ENCODE assay signal across 8 cellular contexts in genomic region chr7:74269757-74270277, GRCh38. TPM values are rescaled to one million over a fixed set of nuclear protein-coding genes. Genes with fewer than 3 reads are reported as not detected.
A peak's percentile ranks its signal among the peaks of the same experiment; 100 is the strongest.
DNase-seq lines count a peak whose midpoint lies in the region; ATAC-seq, FAIRE-seq and TF ChIP-seq lines count a peak whose summit lies in the region.

No MANE protein-coding gene starts in this region.

- POLR2A ChIA-PET in Panc1 (lab: Charles Lee), result no interaction called here

- intact Hi-C loops in Panc1 (cut with micrococcal nuclease; ENCODE audit: unreplicated experiment) (no loop called here), transverse colon (cut with DNase I; ENCODE audit: low total_unique reads) (no loop called here)

- H3K36me3 ChIP-seq in Panc1 (ENCODE audit: control insufficient read depth, insufficient read depth, low read length) (no peaks in the 10 kb centered on the region), neuron (ENCODE audit: insufficient read depth, low read length) (no peaks in the 10 kb centered on the region), transverse colon (no peaks in the 10 kb centered on the region)

- peak; percentile 74 for ATAC-seq in Panc1

- TF ChIP-seq POLR2A in transverse colon (IDR thresholded peaks at IDR 0.05), result no peak

- H2AFZ ChIP-seq in neuron (ENCODE audit: low read depth, low read length), result peak overlapping the region; percentile 92

- H3K4me1 ChIP-seq in Panc1 (ENCODE audit: control insufficient read depth, insufficient read depth, low read length), result peaks cover 10% of the 10 kb centered on the region
- peaks cover 18% of the 10 kb centered on the region for H3K4me1 ChIP-seq in neuron (ENCODE audit: insufficient read depth, low read length)
- H3K4me1 ChIP-seq in transverse colon, result peaks cover 3 to 40% (median 14%) of the 10 kb centered on the region in 4 donors

- 2 to 4% methylated on average over 5 to 17 of the region's 17 CpGs for WGBS in transverse colon (ENCODE audit: low coverage in 1 of 2), 2 donors

- FAIRE-seq in frontal cortex (lab: Jason Lieb, UNC), result no peak

- H3K27me3 ChIP-seq in Panc1 (ENCODE audit: control insufficient read depth, insufficient read depth, low read length), result no peaks in the 10 kb centered on the region
- no peaks in the 10 kb centered on the region for H3K27me3 ChIP-seq in neuron (ENCODE audit: insufficient read depth, low read length)
- no peaks in the 10 kb centered on the region for H3K27me3 ChIP-seq in transverse colon

- DNase-seq in NCI-H187 (lab: John Stamatoyannopoulos, UW), result peak; percentile 39 to 82
- no peak for DNase-seq in NCI-H187 treated with DMSO at 0.1 percent for 48 hours (lab: John Stamatoyannopoulos, UW)
- peak; percentile 78 for DNase-seq in HuH-7 (ENCODE audit: low spot score)
- DNase-seq in Panc1 (ENCODE audit: low read depth, low spot score), result no peak
- peak; percentile 41 for DNase-seq in activated gamma-delta T cell treated with anti-CD3 and anti-CD28 coated beads, Interleukin-2, amount 50 U/mL, for 16 hours (ENCODE audit: low read depth)
- DNase-seq in frontal cortex (ENCODE audit: low spot score in 2 of 2), result peak; percentile 66 to 77
- DNase-seq in transverse colon, result peak; percentile 79

- BruUV-seq in Panc1 (replicated peaks; lab: Mats Ljungman, UMichigan), result no TSS peak

- peak overlapping the region; percentile 45 to 61 for H3K4me3 ChIP-seq in Panc1 (ENCODE audit: low read depth in 2 of 2, low read length in 2 of 2)
- peak overlapping the region; percentile 61 for H3K4me3 ChIP-seq in neuron (ENCODE audit: low read length)
- peak overlapping the region; percentile 41 to 74 (median 54) for H3K4me3 ChIP-seq in transverse colon

- TF ChIP-seq CTCF in Panc1 (IDR thresholded peaks at IDR 0.05) (no peak), transverse colon (IDR thresholded peaks at IDR 0.05) (no peak)

- CTCF ChIA-PET in Panc1 (lab: Charles Lee), result interaction anchor here (0.8 kb wide), 1 partner anchor 17 kb away, joined by 5 read pairs; no protein-coding TSS in a partner anchor

- H3K27ac ChIP-seq in Panc1 (ENCODE audit: low read length), result peak overlapping the region; percentile 53
- H3K27ac ChIP-seq in transverse colon, result peak overlapping the region in 3 of 4 donors; percentile 52 to 79 (median 65)

- no peaks in the 10 kb centered on the region for H3K9me3 ChIP-seq in Panc1 (ENCODE audit: control insufficient read depth, insufficient read depth, low read depth, low read length)
- no peaks in the 10 kb centered on the region for H3K9me3 ChIP-seq in neuron (ENCODE audit: low read length)
- H3K9me3 ChIP-seq in transverse colon, result no peaks in the 10 kb centered on the region

- in situ Hi-C loops in Panc1 (cut with HindIII; ENCODE audit: low pct_unique_long_range_greater_than_20kb, low sequenced_read_pairs) (no loop called here), transverse colon (cut with MboI; ENCODE audit: low pct_ligation_motif_present in 1 of 4, low pct_unique_long_range_greater_than_20kb in 1 of 4, low sequenced_read_pairs in 3 of 4) (no loop called here)

- no peak for TF ChIP-seq EP300 in transverse colon (IDR thresholded peaks at IDR 0.05; ENCODE audit: low read depth)

RNA-seq across cellular contexts. Expression of gene RFC2, which starts 15.6 kb away (rescaled TPM):
- total RNA-seq in Panc1 (2021; ENCODE audit: unreplicated experiment) (56.2 TPM), frontal cortex (22.4 TPM), transverse colon (10 to 100 TPM in 2 of 4 donors, 1 to 10 TPM in 2; 6.7 to 17.3 (median 9.3) TPM)
- polyA plus RNA-seq in Panc1 (2012; ENCODE audit: insufficient read length), result 42.8 TPM

RNA-seq across cellular contexts. Expression of gene CLIP2, which starts 19.4 kb away (rescaled TPM):
- 39.9 TPM for total RNA-seq in Panc1 (2021; ENCODE audit: unreplicated experiment)
- polyA plus RNA-seq in Panc1 (2012; ENCODE audit: insufficient read length), result 47.7 TPM
- 113 TPM for total RNA-seq in frontal cortex
- total RNA-seq in transverse colon, result 100 to 1,000 TPM in 3 of 4 donors, 10 to 100 TPM in 1; 84.5 to 157 (median 111) TPM

Comparison
In these comparisons a context has a peak if more than half of its experiments do, and no peak if none do; other contexts are left out.
1. DNase-seq: peak in NCI-H187 (2 of 2), HuH-7 (single experiment), activated gamma-delta T cell treated with anti-CD3 and anti-CD28 coated beads, Interleukin-2, amount 50 U/mL, for 16 hours (single experiment), frontal cortex (2 of 2) and transverse colon (single experiment); none in NCI-H187 treated with DMSO at 0.1 percent for 48 hours (single experiment) and Panc1 (single experiment).
2. Peak in every context shown above with its lines, with median percentiles within 50 percentile points of each other: H3K4me3 ChIP-seq.